In the genomic region with DNA sequence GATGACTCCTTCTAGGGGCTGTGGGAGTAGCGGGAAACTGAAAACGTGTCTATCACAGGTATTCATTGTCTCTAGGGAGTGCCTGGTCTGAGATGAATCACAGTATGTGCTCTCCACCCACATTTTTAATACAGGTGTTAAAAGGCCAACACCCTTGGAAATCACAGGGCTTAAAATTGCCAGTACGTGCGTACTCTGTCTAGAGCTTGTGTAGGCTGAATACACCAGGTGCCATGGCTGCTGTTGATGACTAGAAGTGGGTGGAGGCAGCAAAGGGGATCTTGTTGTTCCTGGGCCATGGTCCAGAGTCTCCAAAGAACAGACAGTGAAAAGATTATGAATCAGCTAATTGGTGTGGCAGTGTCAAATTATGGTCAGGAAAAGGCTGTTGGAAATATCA, we compare ENCODE assay signal across 21 cellular contexts. TPM values are rescaled to one million over a fixed set of nuclear protein-coding genes. Genes with fewer than 3 reads are reported as not detected.
DNase-seq lines count a peak whose midpoint lies in the region; TF ChIP-seq lines count a peak whose summit lies in the region.
"Had no signal": no experiment of that assay in that cellular context is flagged by ENCODE, and none has a peak within 500 bp of the region (broad histone marks: within the 10 kb centered on the region; RNA-seq: fewer than 3 reads in every experiment).

No MANE protein-coding gene starts in this region.

- no peaks in the 10 kb centered on the region for H3K27me3 ChIP-seq in MG63
- H3K27me3 ChIP-seq in colonic mucosa, result no peaks in the 10 kb centered on the region
- H3K27me3 ChIP-seq in neuronal stem cell (ENCODE audit: control insufficient read depth in 3 of 3, insufficient read depth in 3 of 3, low read depth in 1 of 3, low read length in 3 of 3), result no peaks in the 10 kb centered on the region
- no peaks in the 10 kb centered on the region for H3K27me3 ChIP-seq in spleen (replicated peaks in 1 of 7)
- H3K27me3 ChIP-seq: adrenal gland, Peyer's patch, tibial nerve had no signal

- TF ChIP-seq CTCF in colonic mucosa (IDR thresholded peaks at IDR 0.05) (no peak), spleen (IDR thresholded peaks at IDR 0.05 in 8 of 11, conservative IDR thresholded peaks at IDR 0.05 in 3 of 11) (no peak)

- peaks cover 3% of the 10 kb centered on the region for H3K4me1 ChIP-seq in colonic mucosa
- H3K4me1 ChIP-seq in neuronal stem cell (ENCODE audit: control insufficient read depth in 2 of 2, insufficient read depth in 1 of 2, low read depth in 1 of 2, low read length in 2 of 2), result no peaks in the 10 kb centered on the region
- no peaks in the 10 kb centered on the region for H3K4me1 ChIP-seq in spleen
- H3K4me1 ChIP-seq: Peyer's patch, tibial nerve had no signal

- no peak for TF ChIP-seq POLR2A in spleen (IDR thresholded peaks at IDR 0.05)

- H3K9me3 ChIP-seq in MG63 (0 out of 2 replicates have a peak, but pooled peaks cover 4% of the 10 kb centered on the region), colonic mucosa (no peaks in the 10 kb centered on the region), neuronal stem cell (replicated peaks in 1 of 2; ENCODE audit: control insufficient read depth in 2 of 2, insufficient read depth in 1 of 2, low read depth in 1 of 2, low read length in 2 of 2) (no peaks in the 10 kb centered on the region), spleen (no peaks in the 10 kb centered on the region)
- H3K9me3 ChIP-seq: adrenal gland, Peyer's patch, tibial nerve had no signal

- H3K14ac ChIP-seq in neuronal stem cell (ENCODE audit: low read length), result no peak overlapping the region

- no peak overlapping the region for H2BK15ac ChIP-seq in neuronal stem cell (ENCODE audit: low read length)

- H3K4me2 ChIP-seq in neuronal stem cell (ENCODE audit: insufficient read depth, low read length, poor library complexity, severe bottlenecking), result no peak overlapping the region

- no peak overlapping the region for H3K4me3 ChIP-seq in MG63
- H3K4me3 ChIP-seq in colonic mucosa, result no peak overlapping the region
- no peak overlapping the region for H3K4me3 ChIP-seq in neuronal stem cell (ENCODE audit: low read length in 2 of 2)
- no peak overlapping the region for H3K4me3 ChIP-seq in spleen
- H3K4me3 ChIP-seq: adrenal gland, K562, Peyer's patch, tibial nerve had no signal

- no peak overlapping the region for H2BK120ac ChIP-seq in neuronal stem cell (ENCODE audit: low read depth, low read length)

- H3K79me1 ChIP-seq in neuronal stem cell (ENCODE audit: low read depth, low read length), result no peaks in the 10 kb centered on the region

- H3K27ac ChIP-seq in colonic mucosa (peak overlapping the region; percentile 74), neuronal stem cell (replicated peaks; ENCODE audit: low read length) (no peak overlapping the region), spleen (no peak overlapping the region)
- H3K27ac ChIP-seq: adrenal gland, tibial nerve had no signal

- H2AK5ac ChIP-seq in neuronal stem cell (ENCODE audit: low read depth, low read length), result no peak overlapping the region

- DNase-seq in EH (ENCODE audit: low read depth) (peak; percentile 56), MG63 (peak; percentile 80), colonic mucosa (peak; percentile 67), neuronal stem cell (ENCODE audit: low spot score) (no peak), spleen (no peak), AML-193 (lab: John Stamatoyannopoulos, UW) (no peak), dermis blood vessel endothelial cell (no peak)
- no peak for DNase-seq in activated naive CD4-positive, alpha-beta T cell treated with anti-CD3 and anti-CD28 coated beads, Interleukin-2, amount 50 U/mL, for 16 hours
- DNase-seq: ACHN; activated CD4-positive, alpha-beta T cell treated with anti-CD3 and anti-CD28 coated beads for 4 hours; activated CD8-positive, alpha-beta memory T cell treated with anti-CD3 and anti-CD28 coated beads, Interleukin-2, amount 10 ng/mL, durations not matched to agents 7 days and 5 days; adrenal gland; cerebellar nuclear complex; DND-41; H9; NCI-H1105 treated with DMSO at 0.1 percent for 48 hours; NCI-H774; stimulated activated CD4-positive, alpha-beta T cell treated with anti-CD3 and anti-CD28 coated beads, Interleukin-15, amount 100 ng/mL, for 24 hours had no signal

- H4K91ac ChIP-seq in neuronal stem cell (ENCODE audit: low read depth, low read length, poor library complexity), result no peak overlapping the region

- H4K8ac ChIP-seq in neuronal stem cell (ENCODE audit: low read depth, low read length), result no peak overlapping the region

- H2AFZ ChIP-seq in neuronal stem cell (ENCODE audit: low read length), result no peak overlapping the region

- no peak overlapping the region for H3K4ac ChIP-seq in neuronal stem cell (ENCODE audit: low read length)

- H3K36me3 ChIP-seq in MG63 (no peaks in the 10 kb centered on the region), colonic mucosa (no peaks in the 10 kb centered on the region), neuronal stem cell (replicated peaks in 1 of 2; ENCODE audit: control insufficient read depth in 2 of 2, insufficient read depth in 2 of 2, low read length in 2 of 2) (no peaks in the 10 kb centered on the region), spleen (no peaks in the 10 kb centered on the region)
- H3K36me3 ChIP-seq: adrenal gland, Peyer's patch, tibial nerve had no signal

- no peak overlapping the region for H3K23ac ChIP-seq in neuronal stem cell (ENCODE audit: low read depth, low read length, poor library complexity)

- WGBS in neuronal stem cell (ENCODE audit: extremely low coverage in 2 of 2, insufficient read length in 2 of 2, insufficient replicate concordance in 1 of 2), 2 donors, result no CpG with 5 or more reads among the region's 4 CpGs
- WGBS in spleen, 5 donors, result 39 to 87% (median 62%) methylated on average over 4 of the region's 4 CpGs

- intact Hi-C loops in colonic mucosa (cut with DNase I), result no loop called here
- intact Hi-C loops in spleen (cut with DNase I; ENCODE audit: low total_unique reads), result no loop called here

- no peak overlapping the region for H2BK5ac ChIP-seq in neuronal stem cell (ENCODE audit: low read length)

- H3K18ac ChIP-seq in neuronal stem cell (ENCODE audit: low read length), result no peak overlapping the region

- H2BK12ac ChIP-seq in neuronal stem cell (ENCODE audit: low read length), result no peak overlapping the region

- H3K9ac ChIP-seq in colonic mucosa (ENCODE audit: low read depth in 2 of 2, low read length in 2 of 2) (no peak overlapping the region), neuronal stem cell (ENCODE audit: low read depth, low read length, poor library complexity) (peak overlapping the region; percentile 3)

RNA-seq across cellular contexts. Expression of gene P3H2, which starts 35.1 kb away (rescaled TPM):
- 233 and 357 TPM in 2 replicates for total RNA-seq in MG63 (2014; rRNA removed; shearing (Covaris generic); ENCODE audit: low replicate concordance)
- total RNA-seq in colonic mucosa (10 to 100 TPM; 14.6 to 22.2 TPM), spleen (100 to 1,000 TPM in 4 of 7 donors, 10 to 100 TPM in 3; 70.3 to 155 (median 102) TPM), dermis blood vessel endothelial cell (13.1 and 18.5 TPM in 2 replicates)
- polyA plus RNA-seq in neuronal stem cell (2013, experiment 1 of 2), result 3.1 TPM
- 2.9 TPM for polyA plus RNA-seq in neuronal stem cell (2013, experiment 2 of 2)
- 10 to 100 TPM in 2 of 3 donors, 1 to 10 TPM in 1; 7.7 to 18.6 (median 10.4) TPM for polyA plus RNA-seq in spleen
- total RNA-seq: activated CD8-positive, alpha-beta memory T cell treated with anti-CD3 and anti-CD28 coated beads, Interleukin-2, amount 10 ng/mL, durations not matched to agents 7 days and 5 days had no signal

Comparison
In these comparisons a context has a peak if more than half of its experiments do, and no peak if none do; other contexts are left out.
1. DNase-seq: peak in EH (single experiment), MG63 (single experiment) and colonic mucosa (single experiment); none in neuronal stem cell (single experiment), spleen (single experiment), activated naive CD4-positive, alpha-beta T cell treated with anti-CD3 and anti-CD28 coated beads, Interleukin-2, amount 50 U/mL, for 16 hours (single experiment), AML-193 (0 of 2) and dermis blood vessel endothelial cell (single experiment).